In the genomic region with DNA sequence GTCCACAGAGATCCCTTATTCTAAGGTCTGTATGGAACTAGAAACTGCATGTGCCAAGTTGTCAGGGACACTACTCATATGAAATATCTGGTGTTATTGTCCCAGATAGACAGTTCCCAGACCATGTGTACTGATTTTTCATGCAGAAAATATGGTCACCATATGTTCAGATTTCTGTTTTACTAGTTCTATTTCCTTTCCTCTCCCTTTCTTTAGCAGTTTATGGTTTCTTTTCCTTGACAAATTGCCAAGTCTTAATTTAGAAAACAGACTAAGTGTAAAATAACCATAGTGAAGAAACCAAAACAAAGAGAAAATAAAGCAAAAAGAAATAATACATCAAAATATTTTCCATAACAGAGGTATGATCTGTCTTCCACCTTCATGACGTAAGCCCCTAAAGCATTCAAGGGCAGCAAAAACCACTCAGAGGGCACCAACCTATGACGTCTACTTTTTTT, we compare ENCODE assay signal across 19 cellular contexts.
DNase-seq lines count a peak whose midpoint lies in the region; ATAC-seq and TF ChIP-seq lines count a peak whose summit lies in the region.
"Had no signal": no experiment of that assay in that cellular context is flagged by ENCODE, and none has a peak within 500 bp of the region (broad histone marks: within the 10 kb centered on the region; RNA-seq: fewer than 3 reads in every experiment).

No MANE protein-coding gene starts in this region.

- peaks cover 22% of the 10 kb centered on the region for H3K4me1 Mint-ChIP-seq in chondrocyte (ENCODE audit: low read depth)
- no peaks in the 10 kb centered on the region for H3K4me1 Mint-ChIP-seq in activated naive CD8-positive, alpha-beta T cell treated with anti-CD3 and anti-CD28 coated beads, Interleukin-2, amount 50 U/mL, for 24 hours
- H3K4me1 Mint-ChIP-seq: CD4-positive, alpha-beta memory T cell had no signal

- peaks cover 2% of the 10 kb centered on the region for H3K27me3 Mint-ChIP-seq in chondrocyte (ENCODE audit: low read depth)
- H3K27me3 Mint-ChIP-seq in activated naive CD8-positive, alpha-beta T cell treated with anti-CD3 and anti-CD28 coated beads, Interleukin-2, amount 50 U/mL, for 24 hours: no peaks in the 10 kb centered on the region

- no peaks in the 10 kb centered on the region for H3K36me3 Mint-ChIP-seq in chondrocyte (ENCODE audit: low read depth)
- H3K36me3 Mint-ChIP-seq in activated naive CD8-positive, alpha-beta T cell treated with anti-CD3 and anti-CD28 coated beads, Interleukin-2, amount 50 U/mL, for 24 hours (ENCODE audit: low read depth): no peaks in the 10 kb centered on the region
- H3K36me3 Mint-ChIP-seq: CD4-positive, alpha-beta memory T cell had no signal

- peak overlapping the region; percentile 75 for H3K27ac Mint-ChIP-seq in chondrocyte (ENCODE audit: unreplicated experiment)
- no peak overlapping the region for H3K27ac Mint-ChIP-seq in activated naive CD8-positive, alpha-beta T cell treated with anti-CD3 and anti-CD28 coated beads, Interleukin-2, amount 50 U/mL, for 24 hours
- H3K27ac Mint-ChIP-seq: CD4-positive, alpha-beta memory T cell had no signal

- H3K9me3 Mint-ChIP-seq in chondrocyte (ENCODE audit: low read depth): no peaks in the 10 kb centered on the region
- H3K9me3 Mint-ChIP-seq in activated naive CD8-positive, alpha-beta T cell treated with anti-CD3 and anti-CD28 coated beads, Interleukin-2, amount 50 U/mL, for 24 hours: no peaks in the 10 kb centered on the region

- no peak for ATAC-seq in GM19324 (IDR thresholded peaks at IDR 0.05; ENCODE audit: low FRiP score, unreplicated experiment)
- ATAC-seq in activated naive CD8-positive, alpha-beta T cell treated with anti-CD3 and anti-CD28 coated beads, Interleukin-2, amount 50 U/mL, for 24 hours: no peak

- no peak overlapping the region for H3K4me3 Mint-ChIP-seq in chondrocyte (ENCODE audit: unreplicated experiment)
- no peak overlapping the region for H3K4me3 Mint-ChIP-seq in activated naive CD8-positive, alpha-beta T cell treated with anti-CD3 and anti-CD28 coated beads, Interleukin-2, amount 50 U/mL, for 24 hours
- H3K4me3 Mint-ChIP-seq: CD4-positive, alpha-beta memory T cell had no signal

- DNase-seq in AG08395 (ENCODE audit: low spot score) (peak; percentile 15), M059J (ENCODE audit: low read depth) (peak; percentile 2), chondrocyte (ENCODE audit: low spot score) (no peak), kidney tubule cell (ENCODE audit: low spot score) (peak; percentile 53), HT-29 (ENCODE audit: low spot score) (no peak), activated T-cell treated with anti-CD3 and anti-CD28 coated beads for 4 hours (no peak)
- no peak for DNase-seq in activated naive CD8-positive, alpha-beta T cell treated with anti-CD3 and anti-CD28 coated beads, Interleukin-2, amount 50 U/mL, for 24 hours
- DNase-seq: activated CD8-positive, alpha-beta memory T cell treated with anti-CD3 and anti-CD28 coated beads for 24 hours; activated effector memory CD4-positive, alpha-beta T cell treated with anti-CD3 and anti-CD28 coated beads, Interleukin-2, amount 50 U/mL, for 16 hours; CD4-positive, alpha-beta memory T cell; effector memory CD4-positive, alpha-beta T cell; islet precursor cell; NCI-H1930; NCI-H774; pancreas; Peyer's patch; stimulated activated CD4-positive, alpha-beta T cell treated with anti-CD3 and anti-CD28 coated beads, Interleukin-12 subunit alpha, Interleukin-12 subunit beta, amount 100 ng/mL, for 4 hours; WERI-Rb-1 had no signal

- no peak for TF ChIP-seq CTCF in chondrocyte (IDR thresholded peaks at IDR 0.05)

Comparison
In these comparisons a context has a peak if more than half of its experiments do, and no peak if none do; other contexts are left out.
1. DNase-seq: peak in AG08395 (single experiment), M059J (single experiment) and kidney tubule cell (single experiment); none in chondrocyte (single experiment), HT-29 (single experiment), activated naive CD8-positive, alpha-beta T cell treated with anti-CD3 and anti-CD28 coated beads, Interleukin-2, amount 50 U/mL, for 24 hours (single experiment) and activated T-cell treated with anti-CD3 and anti-CD28 coated beads for 4 hours (single experiment).